1 cellular context compared by ENCODE assay signal in genomic region chr22:47337161-47337621, GRCh38.
TF ChIP-seq lines count a peak whose summit lies in the region.

No MANE protein-coding gene starts in this region.

TF ChIP-seq in SK-N-SH treated with all-trans-retinoic acid at 6 μM for 48 hours, 23 proteins besides CTCF, POLR2A, EP300 and RAD21 (continued from another document):
- TF ChIP-seq TSHZ2 (CRISPR knock-in tag; IDR thresholded peaks at IDR 0.05) (no peak), ZFP30 (CRISPR knock-in tag; IDR thresholded peaks at IDR 0.05) (no peak), ZNF565 (CRISPR knock-in tag; conservative IDR thresholded peaks at IDR 0.05; ENCODE audit: low read depth) (no peak), ISL1 (CRISPR knock-in tag; IDR thresholded peaks at IDR 0.05) (no peak), ZNF8 (CRISPR knock-in tag; IDR thresholded peaks at IDR 0.05) (no peak), TOX (CRISPR knock-in tag; IDR thresholded peaks at IDR 0.05; ENCODE audit: borderline replicate concordance) (no peak)
